ENCODE assay signal across 8 cellular contexts in the genomic region with DNA sequence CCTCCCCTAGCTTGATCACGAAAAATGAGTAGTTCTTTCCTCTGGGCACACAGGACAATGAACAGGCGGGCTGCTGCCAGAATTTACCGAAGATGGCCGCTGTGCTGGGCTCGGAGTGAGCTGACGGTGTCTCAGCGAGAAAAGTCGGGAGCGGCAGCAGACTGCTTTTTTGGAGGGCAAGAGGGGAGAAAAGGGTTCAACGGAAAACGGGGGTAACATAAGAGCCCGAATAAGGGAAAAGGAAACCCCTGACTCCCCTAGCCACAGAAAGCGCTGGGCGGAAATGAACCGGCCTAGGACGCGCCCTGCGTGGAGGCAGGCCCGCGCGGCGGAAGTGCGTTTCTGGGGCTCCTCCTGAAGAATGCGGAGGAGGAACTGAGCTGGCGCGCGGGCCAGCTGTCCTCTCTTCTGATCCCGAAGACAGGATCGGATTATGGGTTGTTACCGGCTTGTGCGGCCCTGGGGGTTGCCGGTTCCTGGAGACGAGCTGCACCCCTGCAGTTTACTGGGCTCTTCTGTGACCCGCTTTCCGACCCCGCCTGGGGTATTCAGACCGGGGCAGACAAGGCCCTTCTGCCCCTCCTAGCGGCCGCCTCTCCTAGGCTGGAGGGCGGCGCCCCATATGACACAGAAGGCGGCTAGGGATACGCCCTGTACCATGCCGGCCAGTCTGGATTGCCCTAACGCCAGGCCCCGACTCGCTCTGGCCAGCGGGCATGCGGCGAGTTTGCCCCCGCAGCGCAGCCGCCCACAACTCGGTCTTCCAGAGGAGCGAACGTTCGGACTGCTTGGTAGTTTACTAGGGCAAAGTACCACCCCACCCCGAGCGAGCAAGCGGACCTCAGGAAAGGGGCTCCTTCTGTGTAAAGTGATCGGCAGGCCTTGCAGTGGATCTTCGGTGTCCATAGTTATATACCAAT. TPM values are rescaled to one million over a fixed set of nuclear protein-coding genes. Genes with fewer than 3 reads are reported as not detected.
DNase-seq lines count a peak whose midpoint lies in the region; ATAC-seq and TF ChIP-seq lines count a peak whose summit lies in the region.

No MANE protein-coding gene starts in this region.

- H3K4me3 ChIP-seq in Karpas-422 (ENCODE audit: low read length) (peak overlapping the region; percentile 71), neutrophil (ENCODE audit: low read depth in 1 of 2, low read length in 1 of 2) (peak overlapping the region; percentile 83 to 85)

- peaks cover 46% of the 10 kb centered on the region for H3K79me2 ChIP-seq in Karpas-422 (ENCODE audit: low read length)

- no peaks in the 10 kb centered on the region for H3K9me2 ChIP-seq in Karpas-422 (replicated peaks; ENCODE audit: insufficient read depth, low read length)

- H3K4me1 ChIP-seq in Karpas-422 (ENCODE audit: low read length) (peaks cover 41% of the 10 kb centered on the region), neutrophil (ENCODE audit: control insufficient read depth in 1 of 2, insufficient read depth in 1 of 2, low read depth in 1 of 2, low read length in 1 of 2) (peaks cover 35 to 43% of the 10 kb centered on the region in 2 experiments)

- no peak overlapping the region for H2AFZ ChIP-seq in Karpas-422 (ENCODE audit: low read length)

- H4K20me1 ChIP-seq in Karpas-422 (ENCODE audit: insufficient read depth, low read depth, low read length) = peaks cover 33% of the 10 kb centered on the region; the same call in 1 of the 2 replicates

- H3K27me3 ChIP-seq in Karpas-422 (ENCODE audit: low read length) (no peaks in the 10 kb centered on the region), neutrophil (no peaks in the 10 kb centered on the region)

- H3K36me3 ChIP-seq in Karpas-422 (ENCODE audit: insufficient read depth, low read length) (no peaks in the 10 kb centered on the region; the same call in 1 of the 2 replicates), neutrophil (no peaks in the 10 kb centered on the region)

- no peak overlapping the region for H3K4me2 ChIP-seq in Karpas-422 (ENCODE audit: low read depth, low read length, poor library complexity, severe bottlenecking)

- peak; percentile 91 for DNase-seq in ELR (ENCODE audit: low read depth)
- DNase-seq in Karpas-422 = peak; percentile 93
- peak; percentile 73 to 84 for DNase-seq in SHP77 (lab: John Stamatoyannopoulos, UW)
- peak; percentile 78 for DNase-seq in activated gamma-delta T cell treated with Interleukin-2 at 50 U/mL for 16 hours
- peak; percentile 86 for DNase-seq in foreskin melanocyte
- DNase-seq in superior temporal gyrus (ENCODE audit: extremely low spot score) = peak; percentile 93

- TF ChIP-seq CTCF in neutrophil (IDR thresholded peaks at IDR 0.05) = peak; percentile 81

- H3K9ac ChIP-seq in Karpas-422 (ENCODE audit: low read length) = peak overlapping the region; percentile 76

- H3K9me3 ChIP-seq in Karpas-422 (ENCODE audit: low read length) = no peaks in the 10 kb centered on the region
- H3K9me3 ChIP-seq in neutrophil = no peaks in the 10 kb centered on the region

- H3K27ac ChIP-seq in Karpas-422 (ENCODE audit: low read length) = peak overlapping the region; percentile 63
- peak overlapping the region; percentile 93 for H3K27ac ChIP-seq in neutrophil

- ATAC-seq in GM21825 (IDR thresholded peaks at IDR 0.05; ENCODE audit: unreplicated experiment) = peak; percentile 85

RNA-seq across cellular contexts. Expression of gene KMT2E, which starts 30.1 kb away (rescaled TPM):
- total RNA-seq in Karpas-422 (2014; rRNA removed; shearing (Covaris generic); ENCODE audit: low replicate concordance) = 95.3 and 107 TPM in 2 replicates

Comparison
In these comparisons a context has a peak if more than half of its experiments do, and no peak if none do; other contexts are left out.
1. Peak in every context shown above with its lines: DNase-seq, ATAC-seq, H3K4me3 ChIP-seq and H3K27ac ChIP-seq.